30 cellular contexts compared by ENCODE assay signal in the genomic region with DNA sequence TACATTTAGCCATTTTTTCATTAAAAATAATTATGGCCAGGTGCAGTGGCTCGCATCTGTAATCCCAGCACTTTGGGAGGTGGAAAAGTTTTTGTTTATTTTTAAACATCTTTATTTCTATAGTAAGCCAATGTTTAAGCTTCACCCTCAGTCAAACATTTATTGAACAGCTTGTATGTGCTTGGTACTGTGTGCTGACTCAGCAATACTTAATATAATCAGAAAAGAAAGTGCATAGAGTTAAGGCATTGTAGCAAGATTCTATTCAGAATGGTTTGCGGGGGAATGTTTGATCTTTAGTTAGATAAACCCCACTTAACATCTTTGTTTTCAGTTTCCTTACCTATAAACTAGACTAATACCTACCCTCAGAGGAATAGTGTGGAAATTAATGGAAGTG. TPM values are rescaled to one million over a fixed set of nuclear protein-coding genes. Genes with fewer than 3 reads are reported as not detected.
"Had no signal": no experiment of that assay in that cellular context is flagged by ENCODE, and none has a peak within 500 bp of the region (broad histone marks: within the 10 kb centered on the region; RNA-seq: fewer than 3 reads in every experiment).

No MANE protein-coding gene starts in this region.

- H3K4me3 ChIP-seq: pancreas, psoas muscle, skin epidermis, smooth muscle cell, spleen, suprapubic skin, testis, tibial artery, transverse colon, upper lobe of right lung, uterus had no signal

- H3K4me2 ChIP-seq: smooth muscle cell had no signal

- H3K4me1 ChIP-seq: psoas muscle, suprapubic skin, testis, tibial artery, upper lobe of right lung, uterus had no signal

- H3K27ac ChIP-seq: neutrophil, pancreas, psoas muscle, skin epidermis, spleen, suprapubic skin, testis, tibial artery, transverse colon, upper lobe of right lung, uterus had no signal

- DNase-seq: naive thymus-derived CD8-positive, alpha-beta T cell; nephron progenitor cell; nucleus accumbens; pancreas; posterior cingulate gyrus; psoas muscle; right cardiac atrium; stimulated activated CD4-positive, alpha-beta T cell treated with anti-CD3 and anti-CD28 coated beads, Interleukin-12 subunit alpha, Interleukin-12 subunit beta, amount 100 ng/mL, for 4 hours; stimulated activated CD4-positive, alpha-beta T cell treated with anti-CD3 and anti-CD28 coated beads, Interleukin-1b, Interleukin-23, amount 100 ng/mL, for 48 hours; stimulated activated CD4-positive, alpha-beta T cell treated with anti-CD3 and anti-CD28 coated beads, Interleukin-4, amount 100 ng/mL, for 1 hour; stimulated activated CD4-positive, alpha-beta T cell treated with anti-CD3 and anti-CD28 coated beads, Interleukin-4, amount 100 ng/mL, for 4 hours; stimulated activated CD8-positive, alpha-beta memory T cell treated with anti-CD3 and anti-CD28 coated beads, Interleukin-4, amount 100 ng/mL, for 48 hours; stimulated activated naive CD4-positive, alpha-beta T cell; stimulated activated naive CD8-positive, alpha-beta T cell treated with anti-CD3 and anti-CD28 coated beads, Interleukin-15, amount 100 ng/mL, for 72 hours; stimulated activated naive CD8-positive, alpha-beta T cell treated with anti-CD3 and anti-CD28 coated beads, Interleukin-15, Interleukin-2, amounts not matched to agents 100 U/mL and 50 U/mL, for 24 hours; substantia nigra; testis; tibial artery; transverse colon; upper lobe of right lung; uterus had no signal

- H3K27me3 ChIP-seq: neutrophil, pancreas, spleen, suprapubic skin, testis, tibial artery, transverse colon, upper lobe of right lung, uterus had no signal

- H3K9me3 ChIP-seq: neutrophil, pancreas, psoas muscle, spleen, suprapubic skin, testis, tibial artery, transverse colon, upper lobe of right lung, uterus had no signal

- H3K36me3 ChIP-seq: uterus had no signal

- ATAC-seq: naive thymus-derived CD8-positive, alpha-beta T cell; natural killer cell treated with Interleukin-12 subunit alpha and Interleukin-12 subunit beta and Interleukin-15 and Interleukin-18, amount 100 ng/mL, for 72 hours; pancreas; psoas muscle; right cardiac atrium; sciatic nerve; stimulated activated memory B cell treated with anti-CD40 and anti-IgM and Interleukin-4, amounts not matched to agents 10 μg/mL and 1 μg/mL and 100 μg/mL, for 72 hours; stimulated activated naive CD8-positive, alpha-beta T cell treated with anti-CD3 and anti-CD28 coated beads, Interleukin-15, amount 100 ng/mL, for 72 hours; stimulated activated naive CD8-positive, alpha-beta T cell treated with anti-CD3 and anti-CD28 coated beads, Interleukin-15, Interleukin-2, amounts not matched to agents 100 U/mL and 50 U/mL, for 24 hours; upper lobe of right lung had no signal

RNA-seq across cellular contexts. Expression of a gene that starts 55.2 kb away (rescaled TPM):
- total RNA-seq: omental fat pad had no signal
